In genomic region chr3:129343643-129344360, GRCh38 we compare ENCODE assay signal across 8 cellular contexts.
DNase-seq lines count a peak whose midpoint lies in the region; ATAC-seq, FAIRE-seq and TF ChIP-seq lines count a peak whose summit lies in the region.

No MANE protein-coding gene starts in this region.

- no peak for ATAC-seq in HG03280 (IDR thresholded peaks at IDR 0.05; ENCODE audit: unreplicated experiment)

- DNase-seq in ACHN = peak; percentile 32
- peak; percentile 16 to 36 for DNase-seq in HL-60 (ENCODE audit: low read depth in 1 of 2, low spot score in 1 of 2)
- DNase-seq in activated T-cell treated with anti-CD3 and anti-CD28 coated beads for 48 hours (ENCODE audit: low read depth) = peak; percentile 37
- peak; percentile 37 for DNase-seq in germinal center (ENCODE audit: low spot score)
- DNase-seq in progenitor cell of endocrine pancreas (ENCODE audit: low spot score, unreplicated experiment) = peak; percentile 51
- DNase-seq in GM12892 (ENCODE audit: insufficient read length) = no peak
- DNase-seq in NCI-H2227 (lab: John Stamatoyannopoulos, UW; ENCODE audit: unreplicated experiment) = no peak

- H3K36me3 Mint-ChIP-seq in progenitor cell of endocrine pancreas (ENCODE audit: insufficient read depth) = no peaks in the 10 kb centered on the region

- no peaks in the 10 kb centered on the region for H3K9me3 Mint-ChIP-seq in progenitor cell of endocrine pancreas (ENCODE audit: low read depth)

- H3K27ac ChIP-seq in HL-60 (replicated peaks) = no peak overlapping the region

- TF ChIP-seq POLR2A in GM12892 (IDR thresholded peaks at IDR 0.05; ENCODE audit: low read depth, low read length) = no peak

- H3K4me3 Mint-ChIP-seq in progenitor cell of endocrine pancreas (ENCODE audit: low read depth) = peak overlapping the region; percentile 42

- H3K27ac Mint-ChIP-seq in progenitor cell of endocrine pancreas = no peak overlapping the region

- TF ChIP-seq CTCF in HL-60 (IDR thresholded peaks at IDR 0.05; ENCODE audit: insufficient read depth, low read length) (peak; percentile 53), progenitor cell of endocrine pancreas (IDR thresholded peaks at IDR 0.05; ENCODE audit: unreplicated experiment) (peak; percentile 60)

- H3K27me3 Mint-ChIP-seq in progenitor cell of endocrine pancreas = peaks cover 17% of the 10 kb centered on the region

- in situ Hi-C loops in ACHN (cut with HindIII; ENCODE audit: low pct_ligation_motif_present, low pct_unique_long_range_greater_than_20kb, low sequenced_read_pairs) = no loop called here

- H3K4me1 Mint-ChIP-seq in progenitor cell of endocrine pancreas (ENCODE audit: low read depth) = peaks cover 5% of the 10 kb centered on the region

- FAIRE-seq in GM12892 (lab: Jason Lieb, UNC) = no peak

- H3K4me3 ChIP-seq in HL-60 (replicated peaks; ENCODE audit: insufficient read depth, low read length) = peak overlapping the region; percentile 30

- no peaks in the 10 kb centered on the region for H3K27me3 ChIP-seq in HL-60 (ENCODE audit: insufficient read depth, poor library complexity, severe bottlenecking)

Comparison
In these comparisons a context has a peak if more than half of its experiments do, and no peak if none do; other contexts are left out.
1. DNase-seq: peak in ACHN (single experiment), HL-60 (2 of 2), activated T-cell treated with anti-CD3 and anti-CD28 coated beads for 48 hours (single experiment), germinal center (single experiment) and progenitor cell of endocrine pancreas (single experiment); none in GM12892 (single experiment) and NCI-H2227 (single experiment).